8 cellular contexts compared by ENCODE assay signal in the genomic region with DNA sequence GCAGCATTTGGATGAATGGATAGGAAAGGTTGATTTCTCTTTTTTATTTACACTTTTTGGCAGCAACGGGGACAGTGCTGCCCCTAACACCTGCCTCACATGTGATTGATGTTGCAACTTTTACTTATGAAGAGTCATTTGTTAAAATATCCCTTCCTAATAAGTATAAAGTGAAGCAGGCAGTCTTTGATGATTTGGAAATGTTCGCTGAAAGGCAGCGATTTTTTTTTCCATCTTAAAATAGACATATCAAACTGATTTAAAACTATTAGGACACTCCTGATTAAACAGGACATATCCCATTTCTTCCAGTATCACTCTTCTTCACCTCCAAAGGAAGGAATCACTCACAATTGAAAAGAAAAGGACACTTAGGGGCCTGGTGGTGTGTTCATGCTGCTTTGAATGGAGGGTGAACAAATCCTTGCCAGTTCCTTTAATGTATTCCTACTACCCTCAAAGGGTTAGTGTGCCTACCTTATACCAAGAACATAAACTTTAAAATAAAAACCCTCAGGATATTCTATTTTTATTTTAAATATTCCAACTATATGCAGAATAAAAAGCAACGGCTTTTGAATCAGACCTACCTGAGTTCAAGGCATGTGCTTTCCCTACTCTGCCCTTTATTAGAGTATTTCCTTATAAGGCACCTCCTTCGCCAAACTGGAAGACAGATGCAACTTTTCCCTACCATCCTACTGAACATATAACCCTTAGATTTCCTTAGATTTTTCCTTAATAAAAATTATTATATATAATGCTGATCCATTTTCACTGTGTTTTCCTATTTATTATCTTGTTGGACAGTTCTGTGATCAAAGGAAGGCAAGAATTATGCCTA. TPM values are rescaled to one million over a fixed set of nuclear protein-coding genes. Genes with fewer than 3 reads are reported as not detected.
DNase-seq lines count a peak whose midpoint lies in the region; ATAC-seq and TF ChIP-seq lines count a peak whose summit lies in the region.

No MANE protein-coding gene starts in this region.

- peaks cover 32% of the 10 kb centered on the region for H3K4me1 ChIP-seq in Loucy (ENCODE audit: insufficient read depth, low read length, poor library complexity, severe bottlenecking)
- peaks cover 30 to 37% of the 10 kb centered on the region in 2 experiments for H3K4me1 ChIP-seq in neutrophil (ENCODE audit: control insufficient read depth in 1 of 2, insufficient read depth in 1 of 2, low read depth in 1 of 2, low read length in 1 of 2)

- peak overlapping the region; percentile 87 for H2AFZ ChIP-seq in Loucy (ENCODE audit: low read length)

- H3K4me3 ChIP-seq in Loucy (ENCODE audit: low read length, poor library complexity, severe bottlenecking): peak overlapping the region; percentile 88
- peak overlapping the region; percentile 97 for H3K4me3 ChIP-seq in epithelial cell of esophagus (ENCODE audit: low read length)
- peak overlapping the region; percentile 98 to 99 for H3K4me3 ChIP-seq in neutrophil (ENCODE audit: low read depth in 1 of 2, low read length in 1 of 2)

- peaks cover 13% of the 10 kb centered on the region for H4K20me1 ChIP-seq in Loucy (ENCODE audit: insufficient read depth, low read length, poor library complexity, severe bottlenecking)

- peak overlapping the region; percentile 98 for H3K4me2 ChIP-seq in Loucy (ENCODE audit: low read depth, low read length, poor library complexity, severe bottlenecking)

- H3K27ac ChIP-seq in neutrophil: peak overlapping the region; percentile 93

- H3K9ac ChIP-seq in Loucy (ENCODE audit: low read depth, low read length, poor library complexity, severe bottlenecking): peak overlapping the region; percentile 89

- H3F3A ChIP-seq in Loucy (ENCODE audit: low read depth): no peaks in the 10 kb centered on the region

- H3K9me3 ChIP-seq in Loucy (ENCODE audit: insufficient read depth, low read depth, low read length) (no peaks in the 10 kb centered on the region), neutrophil (no peaks in the 10 kb centered on the region)

- peak; percentile 7 for DNase-seq in D341Med (ENCODE audit: low spot score)
- DNase-seq in epithelial cell of esophagus (ENCODE audit: low read depth): no peak
- no peak for DNase-seq in NCI-H2171 treated with DMSO at 0.1 percent for 48 hours (lab: John Stamatoyannopoulos, UW)
- DNase-seq in SKM-1 (lab: John Stamatoyannopoulos, UW; ENCODE audit: unreplicated experiment): no peak
- no peak for DNase-seq in dermis blood vessel endothelial cell
- no peak for DNase-seq in omental fat pad (ENCODE audit: low spot score)

- peaks cover 67% of the 10 kb centered on the region for H3K79me2 ChIP-seq in Loucy (ENCODE audit: insufficient read depth, low read length)

- H3K36me3 ChIP-seq in Loucy (ENCODE audit: insufficient read depth, low read length) (no peaks in the 10 kb centered on the region), neutrophil (no peaks in the 10 kb centered on the region)

- TF ChIP-seq CTCF in Loucy (conservative IDR thresholded peaks at IDR 0.05; ENCODE audit: low read length) (no peak), epithelial cell of esophagus (IDR thresholded peaks at IDR 0.05; ENCODE audit: insufficient read depth, low read depth, low read length, missing control alignments) (no peak), neutrophil (IDR thresholded peaks at IDR 0.05) (no peak), omental fat pad (IDR thresholded peaks at IDR 0.05) (no peak)

- no peaks in the 10 kb centered on the region for H3K27me3 ChIP-seq in Loucy (ENCODE audit: insufficient read depth, low read length, poor library complexity, severe bottlenecking)
- H3K27me3 ChIP-seq in neutrophil: no peaks in the 10 kb centered on the region

- ATAC-seq in omental fat pad (ENCODE audit: low FRiP score): no peak

- H3K9me2 ChIP-seq in Loucy (replicated peaks; ENCODE audit: low read depth, low read length): no peaks in the 10 kb centered on the region

RNA-seq across cellular contexts. Expression of a gene that starts 1.1 kb away (rescaled TPM):
- 15.3 and 30.6 TPM in 2 replicates for total RNA-seq in dermis blood vessel endothelial cell
- 10 to 100 TPM; 19.4 to 23.3 (median 22.0) TPM for total RNA-seq in omental fat pad

RNA-seq across cellular contexts. Expression of a gene that starts 1.5 kb away (rescaled TPM):
- total RNA-seq in dermis blood vessel endothelial cell (32.7 and 57.0 TPM in 2 replicates), omental fat pad (10 to 100 TPM; 23.8 to 33.6 (median 26.5) TPM)
